15 cellular contexts compared by ENCODE assay signal in genomic region chr4:181956502-181956901, GRCh38.
"Had no signal": no experiment of that assay in that cellular context is flagged by ENCODE, and none has a peak within 500 bp of the region (broad histone marks: within the 10 kb centered on the region; RNA-seq: fewer than 3 reads in every experiment).

No MANE protein-coding gene starts in this region.

- H3K9me3 ChIP-seq: lower lobe of right lung, pancreas, tibial artery had no signal

- H3K4me3 ChIP-seq: cardiac muscle cell, lower lobe of right lung, neural progenitor cell, pancreas, tibial artery had no signal

- H3K27me3 ChIP-seq: neural progenitor cell, pancreas, tibial artery had no signal

- DNase-seq: activated CD4-positive, alpha-beta T cell treated with anti-CD3 and anti-CD28 coated beads, Interleukin-2, amount 50 U/mL, for 4 hours; activated gamma-delta T cell treated with Interleukin-2 at 50 U/mL for 16 hours; dermis blood vessel endothelial cell; effector memory CD4-positive, alpha-beta T cell; glutamatergic neuron; hippocampal formation; islet precursor cell; lower lobe of right lung; midbrain; stimulated activated naive CD4-positive, alpha-beta T cell; tibial artery had no signal

- ATAC-seq: activated naive CD4-positive, alpha-beta T cell treated with anti-CD3 and anti-CD28 coated beads, Interleukin-2, amount 50 U/mL, for 72 hours had no signal

- H3K4me2 ChIP-seq: neural progenitor cell had no signal

- H3K27ac ChIP-seq: cardiac muscle cell, lower lobe of right lung, neural progenitor cell, pancreas, tibial artery had no signal

- H3K36me3 ChIP-seq: cardiac muscle cell, lower lobe of right lung, neural progenitor cell, pancreas, tibial artery had no signal

- H3K4me1 ChIP-seq: lower lobe of right lung, pancreas had no signal

- H3K9ac ChIP-seq: neural progenitor cell had no signal

- H2AFZ ChIP-seq: neural progenitor cell had no signal
